ENCODE assay signal across 10 cellular contexts in the genomic region with DNA sequence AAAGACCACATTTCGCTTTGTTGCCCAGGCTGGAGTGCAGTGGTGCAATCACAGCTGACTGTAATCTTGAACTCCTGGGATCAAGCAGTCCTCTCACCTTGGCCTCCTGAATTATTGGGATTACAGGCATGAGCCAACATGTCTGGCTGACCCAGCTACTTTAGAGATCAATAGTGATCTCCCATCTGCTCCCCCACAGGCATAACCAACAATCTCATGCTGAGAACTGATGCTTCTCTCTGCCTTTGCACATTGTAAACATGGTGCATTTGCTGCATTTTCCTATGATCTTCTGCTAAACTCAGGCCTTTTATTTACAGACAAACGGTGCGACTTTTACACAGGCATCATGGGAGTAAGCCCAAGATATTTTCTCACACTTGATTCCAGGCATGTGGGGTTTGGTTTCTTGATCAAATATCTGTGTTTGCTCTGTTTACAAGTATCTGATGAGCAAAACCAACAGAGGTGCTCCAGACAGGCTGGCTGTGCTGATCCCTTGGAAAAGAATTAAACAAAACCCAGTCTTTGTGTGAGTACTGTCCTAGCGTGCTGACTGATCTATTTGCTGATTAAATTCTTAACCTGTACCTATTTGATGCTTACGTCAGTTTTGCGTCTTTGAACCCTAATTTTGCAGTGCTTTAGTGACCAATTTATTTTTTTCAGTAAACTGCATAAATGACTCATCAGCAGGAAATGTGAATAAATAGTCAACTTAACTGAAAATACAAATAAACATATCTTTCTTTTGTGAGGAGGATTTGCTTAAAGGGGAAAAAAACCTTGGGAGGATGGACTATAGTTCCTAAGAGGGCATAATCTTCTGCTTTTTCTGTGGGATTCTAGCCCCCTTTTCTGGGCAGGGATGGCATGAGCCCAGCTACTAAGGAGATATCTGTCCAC.
DNase-seq lines count a peak whose midpoint lies in the region; ATAC-seq, FAIRE-seq and TF ChIP-seq lines count a peak whose summit lies in the region.
"Had no signal": no experiment of that assay in that cellular context is flagged by ENCODE, and none has a peak within 500 bp of the region (broad histone marks: within the 10 kb centered on the region; RNA-seq: fewer than 3 reads in every experiment).

No MANE protein-coding gene starts in this region.

- no peaks in the 10 kb centered on the region for H3K36me3 ChIP-seq in mesodermal cell (ENCODE audit: control insufficient read depth, insufficient read depth, low read length)
- H3K36me3 ChIP-seq: gastroesophageal sphincter had no signal

- peaks cover 15% of the 10 kb centered on the region for H3K4me1 ChIP-seq in mesodermal cell (ENCODE audit: control insufficient read depth, insufficient read depth, low read length, poor library complexity, severe bottlenecking)

- no peak for TF ChIP-seq POLR2A in GM12891 (IDR thresholded peaks at IDR 0.05; ENCODE audit: low read depth, low read length)
- TF ChIP-seq POLR2A in erythroblast (IDR thresholded peaks at IDR 0.05; ENCODE audit: low read length) = no peak

- ATAC-seq in HG02973 (IDR thresholded peaks at IDR 0.05; ENCODE audit: unreplicated experiment) = no peak
- ATAC-seq: gastroesophageal sphincter; naive thymus-derived CD8-positive, alpha-beta T cell had no signal

- peak overlapping the region; percentile 32 for H3K27ac ChIP-seq in mesodermal cell (ENCODE audit: low read depth, low read length, severe bottlenecking)
- H3K27ac ChIP-seq: gastroesophageal sphincter had no signal

- H3K9me3 ChIP-seq in mesodermal cell (ENCODE audit: control insufficient read depth, low read length) = no peaks in the 10 kb centered on the region
- H3K9me3 ChIP-seq: gastroesophageal sphincter had no signal

- DNase-seq in GM12891 (ENCODE audit: insufficient read length, low spot score) = no peak
- DNase-seq in M059J (ENCODE audit: low read depth) = peak; percentile 90
- peak; percentile 49 for DNase-seq in amniotic epithelial cell (ENCODE audit: low read depth)
- no peak for DNase-seq in erythroblast (lab: John Stamatoyannopoulos, UW)
- DNase-seq in epidermal melanocyte (ENCODE audit: insufficient read length, low spot score) = no peak
- DNase-seq: activated effector memory CD4-positive, alpha-beta T cell treated with Interleukin-2 at 50 U/mL for 16 hours; naive thymus-derived CD8-positive, alpha-beta T cell had no signal

- no peak overlapping the region for H3K4me3 ChIP-seq in mesodermal cell (ENCODE audit: extremely low read depth, insufficient read depth, low read length, poor library complexity, severe bottlenecking)
- H3K4me3 ChIP-seq: gastroesophageal sphincter had no signal

- peak; percentile 82 for FAIRE-seq in GM12891 (lab: Jason Lieb, UNC)

- 96 to 100% methylated on average over 2 to 6 of the region's 6 CpGs for WGBS in mesodermal cell (ENCODE audit: insufficient coverage in 2 of 2), 2 experiments

TF ChIP-seq in GM12891, 5 proteins besides CTCF, POLR2A, EP300 and RAD21:
- no peak for TF ChIP-seq TAF1 (IDR thresholded peaks at IDR 0.05; ENCODE audit: low read depth, low read length)
- 0 out of 2 replicates have a peak, but pooled peaks have one; percentile 18 for TF ChIP-seq POLR2AphosphoS5 (IDR thresholded peaks at IDR 0.05; ENCODE audit: low read depth, low read length)

Comparison
In these comparisons a context has a peak if more than half of its experiments do, and no peak if none do; other contexts are left out.
1. DNase-seq: peak in M059J (single experiment) and amniotic epithelial cell (single experiment); none in GM12891 (single experiment), erythroblast (0 of 2) and epidermal melanocyte (single experiment).